Comparison of ENCODE assay signal across 8 cellular contexts in genomic region chr14:35385042-35385839, GRCh38. TPM values are rescaled to one million over a fixed set of nuclear protein-coding genes. Genes with fewer than 3 reads are reported as not detected.
DNase-seq lines count a peak whose midpoint lies in the region; ATAC-seq and TF ChIP-seq lines count a peak whose summit lies in the region.

No MANE protein-coding gene starts in this region.

- H3K36me3 ChIP-seq in OCI-LY3 (replicated peaks; ENCODE audit: low read depth, low read length), result no peaks in the 10 kb centered on the region
- no peaks in the 10 kb centered on the region for H3K36me3 ChIP-seq in esophagus muscularis mucosa

- intact Hi-C loops in esophagus muscularis mucosa (cut with DNase I), result no loop called here

- H3K4me1 ChIP-seq in OCI-LY3 (ENCODE audit: low read length) (no peaks in the 10 kb centered on the region), esophagus muscularis mucosa (peaks cover 31 to 49% (median 46%) of the 10 kb centered on the region in 4 donors)

- H3K9me3 ChIP-seq in OCI-LY3 (ENCODE audit: insufficient read depth, low read length) (no peaks in the 10 kb centered on the region), esophagus muscularis mucosa (no peaks in the 10 kb centered on the region)

- 0 out of 2 replicates have a peak overlapping the region, but pooled peaks have one; percentile 39 for H2AFZ ChIP-seq in OCI-LY3 (ENCODE audit: low read depth, low read length)

- H3K27ac ChIP-seq in OCI-LY3 (ENCODE audit: low read length) (no peak overlapping the region), esophagus muscularis mucosa (replicated peaks in 1 of 4) (peak overlapping the region; percentile 91 to 94 (median 92))

- no peak for TF ChIP-seq CTCF in OCI-LY3 (IDR thresholded peaks at IDR 0.05; ENCODE audit: low read depth, low read length)
- TF ChIP-seq CTCF in esophagus muscularis mucosa (IDR thresholded peaks at IDR 0.05), result no peak

- H3K9ac ChIP-seq in OCI-LY3 (ENCODE audit: low read length), result no peak overlapping the region

- no peak for TF ChIP-seq POLR2A in esophagus muscularis mucosa (IDR thresholded peaks at IDR 0.05; ENCODE audit: low read depth)

- H4K20me1 ChIP-seq in OCI-LY3 (ENCODE audit: insufficient read depth, low read length), result no peaks in the 10 kb centered on the region

- H3K4me2 ChIP-seq in OCI-LY3 (ENCODE audit: low read length), result no peak overlapping the region

- DNase-seq in GM04504 (ENCODE audit: low read depth), result peak; percentile 94
- peak; percentile 96 for DNase-seq in esophagus muscularis mucosa (ENCODE audit: extremely low spot score)
- peak; percentile 95 for DNase-seq in myocyte (ENCODE audit: low read depth)
- no peak for DNase-seq in activated CD8-positive, alpha-beta memory T cell treated with anti-CD3 and anti-CD28 coated beads for 24 hours
- DNase-seq in NCI-H526 treated with DMSO at 0.1 percent for 48 hours (lab: John Stamatoyannopoulos, UW), result no peak

- ATAC-seq in HG02798 (IDR thresholded peaks at IDR 0.05; ENCODE audit: poor library complexity, unreplicated experiment) (no peak), HG02840 (IDR thresholded peaks at IDR 0.05; ENCODE audit: low FRiP score, unreplicated experiment) (no peak)

- no peaks in the 10 kb centered on the region for H3K27me3 ChIP-seq in OCI-LY3 (ENCODE audit: low read depth, low read length)
- H3K27me3 ChIP-seq in esophagus muscularis mucosa, result no peaks in the 10 kb centered on the region

- H3K79me2 ChIP-seq in OCI-LY3 (ENCODE audit: low read length), result no peaks in the 10 kb centered on the region

- TF ChIP-seq EP300 in esophagus muscularis mucosa (IDR thresholded peaks at IDR 0.05), result no peak

- H3K4me3 ChIP-seq in OCI-LY3 (ENCODE audit: low read length) (no peak overlapping the region), esophagus muscularis mucosa (peak overlapping the region; percentile 3 to 23 (median 12))

- WGBS in esophagus muscularis mucosa, result 44% methylated on average over 7 of the region's 15 CpGs

RNA-seq across cellular contexts. Expression of gene NFKBIA, which starts 19.3 kb away (rescaled TPM):
- total RNA-seq in esophagus muscularis mucosa (100 to 1,000 TPM; 387 to 416 (median 398) TPM), myocyte (54.0 and 58.7 TPM in 2 replicates)
- polyA plus RNA-seq in myocyte (2012), result 15.1 TPM

Comparison
In these comparisons a context has a peak if more than half of its experiments do, and no peak if none do; other contexts are left out.
1. DNase-seq: peak in GM04504 (single experiment), esophagus muscularis mucosa (single experiment) and myocyte (single experiment); none in activated CD8-positive, alpha-beta memory T cell treated with anti-CD3 and anti-CD28 coated beads for 24 hours (single experiment) and NCI-H526 treated with DMSO at 0.1 percent for 48 hours (single experiment).